ENCODE assay signal across 1 cellular context in genomic region chr12:92034858-92035401, GRCh38.
TF ChIP-seq lines count a peak whose summit lies in the region.

No MANE protein-coding gene starts in this region.

TF ChIP-seq in K562, 482 proteins besides CTCF, POLR2A, EP300 and RAD21 (continued from another document):
- TF ChIP-seq ZBTB9 (CRISPR knock-in tag; IDR thresholded peaks at IDR 0.05) = no peak
- no peak for TF ChIP-seq ATF7 (IDR thresholded peaks at IDR 0.05)
- no peak for TF ChIP-seq ZBTB43 (CRISPR knock-in tag; IDR thresholded peaks at IDR 0.05)
- no peak for TF ChIP-seq SMAD2 (IDR thresholded peaks at IDR 0.05; ENCODE audit: low read depth, low read length)
- peak; percentile 29; the same call in 1 of the 2 replicates for TF ChIP-seq NFIC (IDR thresholded peaks at IDR 0.05)
- 0 out of 2 replicates have a peak, but pooled peaks have one; percentile 36 for TF ChIP-seq PKNOX1 (IDR thresholded peaks at IDR 0.05)
- TF ChIP-seq ZNF584 (CRISPR knock-in tag; IDR thresholded peaks at IDR 0.05; ENCODE audit: low read depth) = no peak
- TF ChIP-seq SMARCA5 (IDR thresholded peaks at IDR 0.05) = no peak
- TF ChIP-seq NKRF (IDR thresholded peaks at IDR 0.05; ENCODE audit: borderline replicate concordance) = no peak
- TF ChIP-seq CHD4 (IDR thresholded peaks at IDR 0.05; ENCODE audit: insufficient read depth, insufficient replicate concordance, low read depth, low read length, poor library complexity, severe bottlenecking) = no peak
- no peak for TF ChIP-seq GTF2E2 (tag; IDR thresholded peaks at IDR 0.05)
- TF ChIP-seq ASH1L (IDR thresholded peaks at IDR 0.05; ENCODE audit: borderline replicate concordance, low read depth, partially characterized antibody) = no peak
- TF ChIP-seq ZBTB34 (CRISPR knock-in tag; IDR thresholded peaks at IDR 0.05) = no peak
- TF ChIP-seq RNF2 (IDR thresholded peaks at IDR 0.05) = no peak
